Comparison of ENCODE assay signal across 19 cellular contexts in genomic region chr2:234999740-235000425, GRCh38. TPM values are rescaled to one million over a fixed set of nuclear protein-coding genes. Genes with fewer than 3 reads are reported as not detected.
A peak's percentile ranks its signal among the peaks of the same experiment; 100 is the strongest.
DNase-seq lines count a peak whose midpoint lies in the region; ATAC-seq and TF ChIP-seq lines count a peak whose summit lies in the region.
"Had no signal": no experiment of that assay in that cellular context is flagged by ENCODE, and none has a peak within 500 bp of the region (broad histone marks: within the 10 kb centered on the region; RNA-seq: fewer than 3 reads in every experiment).

No MANE protein-coding gene starts in this region.

- H3K4me1 ChIP-seq in HUES6 (ENCODE audit: control insufficient read depth, insufficient read depth, low read length) (peaks cover 68% of the 10 kb centered on the region), duodenal mucosa (ENCODE audit: control insufficient read depth in 1 of 2, insufficient read depth in 2 of 2, low read length in 2 of 2) (peaks cover 72 to 75% of the 10 kb centered on the region in 2 donors), mucosa of descending colon (ENCODE audit: low read depth) (peaks cover 37% of the 10 kb centered on the region), testis (peaks cover 76% of the 10 kb centered on the region), ovary (ENCODE audit: insufficient read depth) (peaks cover 30% of the 10 kb centered on the region)

- H3K9ac ChIP-seq in HUES6 (ENCODE audit: low read length) (no peak overlapping the region), duodenal mucosa (ENCODE audit: low read depth in 1 of 2, low read length in 2 of 2) (peak overlapping the region; percentile 15 to 39)

- no peaks in the 10 kb centered on the region for H3K9me3 Mint-ChIP-seq in activated CD4-positive, alpha-beta T cell treated with anti-CD3 and anti-CD28 coated beads, Interleukin-2, amount 10 ng/mL, durations not matched to agents 7 days and 5 days
- H3K9me3 Mint-ChIP-seq: activated CD8-positive, alpha-beta T cell treated with anti-CD3 and anti-CD28 coated beads for 36 hours; activated naive CD4-positive, alpha-beta T cell treated with anti-CD3 and anti-CD28 coated beads, Interleukin-2, amount 50 U/mL, for 24 hours; activated T-cell treated with anti-CD3 and anti-CD28 coated beads, Interleukin-2, amount 50 U/mL, for 4 hours; T-helper 2 cell treated with Interferon-gamma antibody and Interleukin-4, amounts not matched to agents 5 μg/mL and 100 μg/mL, for 36 hours had no signal

- H3K9me3 ChIP-seq in HUES6 (ENCODE audit: control insufficient read depth, insufficient read depth, low read depth, low read length) = no peaks in the 10 kb centered on the region
- no peaks in the 10 kb centered on the region for H3K9me3 ChIP-seq in duodenal mucosa (ENCODE audit: control insufficient read depth in 1 of 2, low read length in 2 of 2)
- H3K9me3 ChIP-seq in mucosa of descending colon = no peaks in the 10 kb centered on the region
- H3K9me3 ChIP-seq in testis = no peaks in the 10 kb centered on the region
- no peaks in the 10 kb centered on the region for H3K9me3 ChIP-seq in ovary
- H3K9me3 ChIP-seq: HAP-1 had no signal

- WGBS in testis, 2 donors = 75 to 83% methylated on average over 11 of the region's 11 CpGs
- 88 to 91% (median 91%) methylated on average over 11 of the region's 11 CpGs for WGBS in ovary, 3 donors

- peaks cover 22% of the 10 kb centered on the region for H3K36me3 ChIP-seq in HUES6 (ENCODE audit: control insufficient read depth, insufficient read depth, low read length)
- H3K36me3 ChIP-seq in duodenal mucosa (ENCODE audit: control insufficient read depth in 1 of 2, insufficient read depth in 2 of 2, low read length in 2 of 2) = peaks cover 4 to 5% of the 10 kb centered on the region in 2 donors
- H3K36me3 ChIP-seq in mucosa of descending colon (ENCODE audit: low read depth) = no peaks in the 10 kb centered on the region
- no peaks in the 10 kb centered on the region for H3K36me3 ChIP-seq in testis (ENCODE audit: low read depth, missing control alignments)
- no peaks in the 10 kb centered on the region for H3K36me3 ChIP-seq in ovary

- peak; percentile 31 for ATAC-seq in mucosa of descending colon
- ATAC-seq: activated CD8-positive, alpha-beta T cell treated with anti-CD3 and anti-CD28 coated beads for 36 hours; activated T-cell treated with anti-CD3 and anti-CD28 coated beads, Interleukin-2, amount 50 U/mL, for 4 hours had no signal

- H3K4me3 ChIP-seq in HUES6 (ENCODE audit: low read depth, low read length) (no peak overlapping the region), duodenal mucosa (ENCODE audit: low read depth in 1 of 2, low read length in 2 of 2) (peak overlapping the region in 1 of 2 donors; percentile 40), mucosa of descending colon (no peak overlapping the region), testis (no peak overlapping the region), ovary (no peak overlapping the region)
- H3K4me3 ChIP-seq: HAP-1, PC-9 had no signal

- TF ChIP-seq EP300 in ovary (IDR thresholded peaks at IDR 0.05) = no peak

- no peak overlapping the region for H3K4me3 Mint-ChIP-seq in activated CD4-positive, alpha-beta T cell treated with anti-CD3 and anti-CD28 coated beads, Interleukin-2, amount 10 ng/mL, durations not matched to agents 7 days and 5 days
- H3K4me3 Mint-ChIP-seq: activated CD8-positive, alpha-beta T cell treated with anti-CD3 and anti-CD28 coated beads for 36 hours; activated naive CD4-positive, alpha-beta T cell treated with anti-CD3 and anti-CD28 coated beads, Interleukin-2, amount 50 U/mL, for 24 hours; activated T-cell treated with anti-CD3 and anti-CD28 coated beads, Interleukin-2, amount 50 U/mL, for 4 hours; B cell; T-helper 2 cell treated with Interferon-gamma antibody and Interleukin-4, amounts not matched to agents 5 μg/mL and 100 μg/mL, for 36 hours had no signal

- H3K4me1 Mint-ChIP-seq in activated CD4-positive, alpha-beta T cell treated with anti-CD3 and anti-CD28 coated beads, Interleukin-2, amount 10 ng/mL, durations not matched to agents 7 days and 5 days = no peaks in the 10 kb centered on the region
- H3K4me1 Mint-ChIP-seq: activated naive CD4-positive, alpha-beta T cell treated with anti-CD3 and anti-CD28 coated beads, Interleukin-2, amount 50 U/mL, for 24 hours; B cell had no signal

- H3K27me3 Mint-ChIP-seq in activated CD4-positive, alpha-beta T cell treated with anti-CD3 and anti-CD28 coated beads, Interleukin-2, amount 10 ng/mL, durations not matched to agents 7 days and 5 days = no peaks in the 10 kb centered on the region
- H3K27me3 Mint-ChIP-seq: activated CD8-positive, alpha-beta T cell treated with anti-CD3 and anti-CD28 coated beads for 36 hours; activated naive CD4-positive, alpha-beta T cell treated with anti-CD3 and anti-CD28 coated beads, Interleukin-2, amount 50 U/mL, for 24 hours had no signal

- no peak for TF ChIP-seq CTCF in mucosa of descending colon (IDR thresholded peaks at IDR 0.05)
- TF ChIP-seq CTCF in testis (IDR thresholded peaks at IDR 0.05) = no peak
- no peak for TF ChIP-seq CTCF in ovary (IDR thresholded peaks at IDR 0.05)

- DNase-seq in mucosa of descending colon (peak; percentile 26 to 54 (median 42)), testis (no peak), ovary (no peak), iPS-NIHi7 (ENCODE audit: extremely low spot score) (no peak)
- DNase-seq in activated CD4-positive, alpha-beta T cell treated with anti-CD3 and anti-CD28 coated beads, Interleukin-2, amount 10 ng/mL, durations not matched to agents 7 days and 5 days = no peak
- DNase-seq: activated CD4-positive, CD25-positive, alpha-beta regulatory T cell; activated CD8-positive, alpha-beta T cell treated with anti-CD3 and anti-CD28 coated beads for 36 hours; activated T-cell treated with anti-CD3 and anti-CD28 coated beads, Interleukin-2, amount 50 U/mL, for 4 hours; hippocampal formation; islet precursor cell; NCI-H146; PC-9; retina had no signal

- intact Hi-C loops in mucosa of descending colon (cut with DNase I, micrococcal nuclease) (no loop called here), testis (cut with DNase I; ENCODE audit: low total_unique reads) (no loop called here), ovary (cut with DNase I) (loop anchor here in 1 of 4 donors (5.0 kb wide), 1 partner anchor 48 kb away; the partner anchor contains the start of gene SH3BP4)

- TF ChIP-seq POLR2A in testis (IDR thresholded peaks at IDR 0.05) = no peak
- no peak for TF ChIP-seq POLR2A in ovary (IDR thresholded peaks at IDR 0.05)

- H3K27ac Mint-ChIP-seq in activated CD4-positive, alpha-beta T cell treated with anti-CD3 and anti-CD28 coated beads, Interleukin-2, amount 10 ng/mL, durations not matched to agents 7 days and 5 days = no peak overlapping the region
- H3K27ac Mint-ChIP-seq: activated CD8-positive, alpha-beta T cell treated with anti-CD3 and anti-CD28 coated beads for 36 hours; activated naive CD4-positive, alpha-beta T cell treated with anti-CD3 and anti-CD28 coated beads, Interleukin-2, amount 50 U/mL, for 24 hours; T-helper 2 cell treated with Interferon-gamma antibody and Interleukin-4, amounts not matched to agents 5 μg/mL and 100 μg/mL, for 36 hours had no signal

- no peaks in the 10 kb centered on the region for H3K36me3 Mint-ChIP-seq in activated CD4-positive, alpha-beta T cell treated with anti-CD3 and anti-CD28 coated beads, Interleukin-2, amount 10 ng/mL, durations not matched to agents 7 days and 5 days (ENCODE audit: low read depth)
- H3K36me3 Mint-ChIP-seq: activated naive CD4-positive, alpha-beta T cell treated with anti-CD3 and anti-CD28 coated beads, Interleukin-2, amount 50 U/mL, for 24 hours had no signal

- CTCF ChIA-PET in activated CD4-positive, alpha-beta T cell treated with anti-CD3 and anti-CD28 coated beads, Interleukin-2, amount 10 ng/mL, durations not matched to agents 7 days and 5 days (lab: Charles Lee) = interaction anchor here (1.4 kb wide), 1 partner anchor 39 kb away, joined by 3 read pairs; no protein-coding TSS in a partner anchor

- peak overlapping the region; percentile 35; the same call in 1 of the 2 replicates for H3K27ac ChIP-seq in HUES6 (ENCODE audit: low read depth, low read length)
- H3K27ac ChIP-seq in duodenal mucosa (ENCODE audit: low read depth, low read length) = peak overlapping the region; percentile 64
- H3K27ac ChIP-seq in testis = peak overlapping the region; percentile 0 to 51
- H3K27ac ChIP-seq in ovary = no peak overlapping the region

- H3K27me3 ChIP-seq in HUES6 (ENCODE audit: control insufficient read depth, insufficient read depth, low read length) (no peaks in the 10 kb centered on the region), duodenal mucosa (ENCODE audit: control insufficient read depth in 1 of 2, insufficient read depth in 2 of 2, low read length in 2 of 2) (no peaks in the 10 kb centered on the region), testis (no peaks in the 10 kb centered on the region), ovary (no peaks in the 10 kb centered on the region)

- POLR2A ChIA-PET in activated CD4-positive, alpha-beta T cell treated with anti-CD3 and anti-CD28 coated beads, Interleukin-2, amount 10 ng/mL, durations not matched to agents 7 days and 5 days (lab: Charles Lee) = no interaction called here

RNA-seq across cellular contexts. Expression of gene SH3BP4, which starts 48.1 kb away (rescaled TPM):
- 10 to 100 TPM; 18.0 to 30.4 (median 29.6) TPM for total RNA-seq in mucosa of descending colon
- 10 to 100 TPM; 64.4 to 88.5 TPM for total RNA-seq in testis
- 33.3 TPM for polyA plus RNA-seq in testis (ENCODE audit: insufficient read depth, low read depth, low replicate concordance)
- 10 to 100 TPM; 21.2 to 44.9 (median 37.4) TPM for total RNA-seq in ovary
- polyA plus RNA-seq in ovary = 10 to 100 TPM; 20.3 to 29.3 TPM
- total RNA-seq in activated CD4-positive, alpha-beta T cell treated with anti-CD3 and anti-CD28 coated beads, Interleukin-2, amount 10 ng/mL, durations not matched to agents 7 days and 5 days = not detected

Comparison
In these comparisons a context has a peak if more than half of its experiments do, and no peak if none do; other contexts are left out.
1. H3K27ac ChIP-seq: peak in HUES6 (single experiment), duodenal mucosa (single experiment) and testis (2 of 2); none in ovary (0 of 2).
2. DNase-seq: peak in mucosa of descending colon (3 of 3); none in testis (single experiment), ovary (0 of 5), activated CD4-positive, alpha-beta T cell treated with anti-CD3 and anti-CD28 coated beads, Interleukin-2, amount 10 ng/mL, durations not matched to agents 7 days and 5 days (single experiment) and iPS-NIHi7 (single experiment).
3. RNA of gene SH3BP4, which starts 48.1 kb away (total RNA-seq): 64.4 to 88.5 TPM in testis, 21.2 to 44.9 TPM in ovary and 18.0 to 30.4 TPM in mucosa of descending colon; not detected in activated CD4-positive, alpha-beta T cell treated with anti-CD3 and anti-CD28 coated beads, Interleukin-2, amount 10 ng/mL, durations not matched to agents 7 days and 5 days; every median in the first group is over 10 times any median in the second.